In the genomic region with DNA sequence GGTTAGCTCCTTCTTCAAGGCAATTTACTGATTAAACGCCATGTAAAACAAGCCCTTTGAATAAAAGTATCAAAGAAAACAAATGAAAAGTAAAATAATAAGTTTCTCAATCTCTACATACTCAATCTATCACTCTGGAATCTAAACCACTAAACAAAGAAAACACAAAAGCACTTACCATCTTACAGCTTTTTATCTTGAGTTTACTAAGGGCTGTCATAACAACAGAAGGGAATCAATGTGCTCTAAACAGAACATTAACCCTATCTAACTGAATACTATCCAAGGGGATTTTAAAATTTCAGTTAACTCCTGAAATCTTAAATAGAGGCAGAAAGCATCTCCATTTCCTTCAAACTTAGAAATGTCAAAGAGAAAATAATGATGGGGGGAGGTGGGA, we compare ENCODE assay signal across 1 cellular context.
TF ChIP-seq lines count a peak whose summit lies in the region.

No MANE protein-coding gene starts in this region.

TF ChIP-seq in HEK293, 187 proteins besides CTCF, POLR2A, EP300 and RAD21 (continued from another document):
- TF ChIP-seq, protein P1, sequence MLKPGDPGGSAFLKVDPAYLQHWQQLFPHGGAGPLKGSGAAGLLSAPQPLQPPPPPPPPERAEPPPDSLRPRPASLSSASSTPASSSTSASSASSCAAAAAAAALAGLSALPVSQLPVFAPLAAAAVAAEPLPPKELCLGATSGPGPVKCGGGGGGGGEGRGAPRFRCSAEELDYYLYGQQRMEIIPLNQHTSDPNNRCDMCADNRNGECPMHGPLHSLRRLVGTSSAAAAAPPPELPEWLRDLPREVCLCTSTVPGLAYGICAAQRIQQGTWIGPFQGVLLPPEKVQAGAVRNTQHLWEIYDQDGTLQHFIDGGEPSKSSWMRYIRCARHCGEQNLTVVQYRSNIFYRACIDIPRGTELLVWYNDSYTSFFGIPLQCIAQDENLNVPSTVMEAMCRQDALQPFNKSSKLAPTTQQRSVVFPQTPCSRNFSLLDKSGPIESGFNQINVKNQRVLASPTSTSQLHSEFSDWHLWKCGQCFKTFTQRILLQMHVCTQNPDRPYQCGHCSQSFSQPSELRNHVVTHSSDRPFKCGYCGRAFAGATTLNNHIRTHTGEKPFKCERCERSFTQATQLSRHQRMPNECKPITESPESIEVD (tag by site-specific recombination; IDR thresholded peaks at IDR 0.05), result peak; percentile 92
- TF ChIP-seq ZNF600 (tag by site-specific recombination; IDR thresholded peaks at IDR 0.05) (0 out of 2 replicates have a peak, but pooled peaks have one; percentile 36), ZBTB17 (tag by site-specific recombination; IDR thresholded peaks at IDR 0.05) (peak; percentile 81), ZNF510 (tag by site-specific recombination; IDR thresholded peaks at IDR 0.05; ENCODE audit: insufficient replicate concordance) (no peak)
- TF ChIP-seq, protein P2, sequence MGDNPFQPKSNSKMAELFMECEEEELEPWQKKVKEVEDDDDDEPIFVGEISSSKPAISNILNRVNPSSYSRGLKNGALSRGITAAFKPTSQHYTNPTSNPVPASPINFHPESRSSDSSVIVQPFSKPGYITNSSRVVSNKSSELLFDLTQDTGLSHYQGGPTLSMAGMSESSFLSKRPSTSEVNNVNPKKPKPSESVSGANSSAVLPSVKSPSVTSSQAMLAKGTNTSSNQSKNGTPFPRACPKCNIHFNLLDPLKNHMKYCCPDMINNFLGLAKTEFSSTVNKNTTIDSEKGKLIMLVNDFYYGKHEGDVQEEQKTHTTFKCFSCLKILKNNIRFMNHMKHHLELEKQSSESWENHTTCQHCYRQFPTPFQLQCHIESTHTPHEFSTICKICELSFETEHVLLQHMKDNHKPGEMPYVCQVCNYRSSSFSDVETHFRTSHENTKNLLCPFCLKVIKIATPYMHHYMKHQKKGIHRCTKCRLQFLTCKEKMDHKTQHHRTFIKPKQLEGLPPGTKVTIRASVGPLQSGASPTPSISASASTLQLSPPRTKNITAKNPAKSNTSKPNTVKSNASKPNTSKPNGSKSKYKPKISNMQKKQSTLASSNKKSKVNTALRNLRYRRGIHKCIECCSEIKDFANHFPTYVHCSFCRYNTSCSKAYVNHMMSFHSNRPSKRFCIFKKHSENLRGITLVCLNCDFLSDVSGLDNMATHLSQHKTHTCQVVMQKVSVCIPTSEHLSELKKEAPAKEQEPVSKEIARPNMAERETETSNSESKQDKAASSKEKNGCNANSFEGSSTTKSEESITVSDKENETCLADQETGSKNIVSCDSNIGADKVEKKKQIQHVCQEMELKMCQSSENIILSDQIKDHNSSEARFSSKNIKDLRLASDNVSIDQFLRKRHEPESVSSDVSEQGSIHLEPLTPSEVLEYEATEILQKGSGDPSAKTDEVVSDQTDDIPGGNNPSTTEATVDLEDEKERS (tag by site-specific recombination; IDR thresholded peaks at IDR 0.05), result no peak
TF ChIP-seq in HEK293: peak in this region for 3.
